In the genomic region with DNA sequence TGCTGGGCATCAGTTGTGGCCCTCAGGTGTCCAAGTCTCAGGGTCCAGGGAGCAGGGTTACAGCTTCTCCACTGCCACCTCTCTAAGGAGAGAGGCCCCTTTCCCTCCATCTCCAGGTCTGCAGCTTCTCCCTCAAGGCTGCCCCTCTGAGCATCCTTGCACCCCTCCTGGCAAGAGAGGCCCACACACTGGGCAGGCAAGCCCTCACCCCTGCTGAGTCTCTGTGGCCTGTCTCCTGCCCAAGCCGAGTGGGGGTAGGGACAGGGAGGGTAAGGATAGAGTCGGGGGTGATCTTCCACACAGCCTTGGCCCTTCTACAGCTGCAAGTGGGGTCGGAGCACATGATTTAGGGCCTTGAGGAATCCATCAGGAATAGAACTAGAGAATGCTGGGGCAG, we compare ENCODE assay signal across 19 cellular contexts.
A peak's percentile ranks its signal among the peaks of the same experiment; 100 is the strongest.
DNase-seq lines count a peak whose midpoint lies in the region; ATAC-seq, FAIRE-seq and TF ChIP-seq lines count a peak whose summit lies in the region.
"Had no signal": no experiment of that assay in that cellular context is flagged by ENCODE, and none has a peak within 500 bp of the region (broad histone marks: within the 10 kb centered on the region; RNA-seq: fewer than 3 reads in every experiment).

No MANE protein-coding gene starts in this region.

- in situ Hi-C loops in HepG2 (cut with HindIII; ENCODE audit: extremely low pct_ligation_motif_present, low pct_unique_long_range_greater_than_20kb) = loop anchor here (10.0 to 25.0 kb wide), 2 partner anchors 913 to 1730 kb away; no protein-coding TSS in a partner anchor

- ATAC-seq in HepG2 (no peak), right lobe of liver (no peak), foreskin keratinocyte (peak; percentile 3)
- no peak for ATAC-seq in activated CD4-positive, CD25-positive, alpha-beta regulatory T cell treated with anti-CD3 and anti-CD28 coated beads, Interleukin-2, amount 50 U/mL, for 24 hours

- no peak for TF ChIP-seq EP300 in HepG2 (IDR thresholded peaks at IDR 0.05; ENCODE audit: low read depth in 2 of 2, low read length in 2 of 2)
- TF ChIP-seq EP300 in HepG2 (CRISPR knock-in tag; IDR thresholded peaks at IDR 0.05; ENCODE audit: borderline replicate concordance) = no peak

- H3K36me3 ChIP-seq in HepG2 (replicated peaks in 1 of 2; ENCODE audit: control insufficient read depth in 1 of 2, insufficient read depth in 2 of 2, low read length in 2 of 2) (no peaks in the 10 kb centered on the region), right lobe of liver (no peaks in the 10 kb centered on the region), rectal smooth muscle tissue (ENCODE audit: control insufficient read depth, insufficient read depth, low read length) (no peaks in the 10 kb centered on the region), vagina (no peaks in the 10 kb centered on the region)
- H3K36me3 ChIP-seq: brain microvascular endothelial cell had no signal

- no peaks in the 10 kb centered on the region for H4K20me1 ChIP-seq in HepG2 (ENCODE audit: insufficient read depth, low read length)

- no TSS peak for BruUV-seq in HepG2 (replicated peaks; lab: Mats Ljungman, UMichigan)

- CTCF ChIA-PET in HepG2 (lab: Yijun Ruan, JAX; ENCODE audit: low intra/inter-chr PET ratio, low total read pairs) = no interaction called here

- H3K27ac ChIP-seq in HepG2 (ENCODE audit: extremely low read length, insufficient read depth, low read length) (no peak overlapping the region), right lobe of liver (no peak overlapping the region), foreskin keratinocyte (no peak overlapping the region), rectal smooth muscle tissue (ENCODE audit: low read depth, low read length) (peak overlapping the region; percentile 18), vagina (peak overlapping the region; percentile 83)
- H3K27ac ChIP-seq: brain microvascular endothelial cell, psoas muscle had no signal

- H3K9me3 ChIP-seq in HepG2 (ENCODE audit: low read length) (no peaks in the 10 kb centered on the region), right lobe of liver (no peaks in the 10 kb centered on the region), vagina (no peaks in the 10 kb centered on the region)
- H3K9me3 ChIP-seq: psoas muscle had no signal

- TF ChIP-seq RAD21 in HepG2 (CRISPR knock-in tag; IDR thresholded peaks at IDR 0.05) = no peak

- no peak overlapping the region for H2AFZ ChIP-seq in HepG2 (ENCODE audit: low read length)

- POLR2A ChIA-PET in HepG2 (lab: Yijun Ruan, JAX) = interaction anchor here (1.6 kb wide), 1 partner anchor 128 kb away, joined by 4 read pairs; a partner anchor contains a TSS

- TF ChIP-seq CTCF in HepG2 (CRISPR knock-in tag; IDR thresholded peaks at IDR 0.05) (no peak), right lobe of liver (IDR thresholded peaks at IDR 0.05) (no peak), foreskin keratinocyte (conservative IDR thresholded peaks at IDR 0.05) (no peak), vagina (IDR thresholded peaks at IDR 0.05) (no peak)

- H3K4me1 ChIP-seq in HepG2 (ENCODE audit: insufficient read depth, low read length) (peaks cover 6% of the 10 kb centered on the region), right lobe of liver (no peaks in the 10 kb centered on the region), foreskin keratinocyte (no peaks in the 10 kb centered on the region), rectal smooth muscle tissue (ENCODE audit: control insufficient read depth, insufficient read depth, low read length) (no peaks in the 10 kb centered on the region), vagina (peaks cover 24% of the 10 kb centered on the region)
- H3K4me1 ChIP-seq: psoas muscle had no signal

- H3K4me3 ChIP-seq in HepG2 (replicated peaks in 1 of 3; ENCODE audit: insufficient read depth in 1 of 3, low read depth in 2 of 3, low read length in 3 of 3) = no peak overlapping the region
- no peak overlapping the region for H3K4me3 ChIP-seq in right lobe of liver
- H3K4me3 ChIP-seq in rectal smooth muscle tissue (ENCODE audit: low read length) = no peak overlapping the region
- no peak overlapping the region for H3K4me3 ChIP-seq in vagina
- H3K4me3 ChIP-seq: psoas muscle had no signal

- intact Hi-C loops in HepG2 (cut with micrococcal nuclease; ENCODE audit: unreplicated experiment) = no loop called here
- intact Hi-C loops in right lobe of liver (cut with DNase I) = no loop called here
- intact Hi-C loops in vagina (cut with DNase I) = no loop called here

- H3K27me3 ChIP-seq in HepG2 (ENCODE audit: control insufficient read depth in 1 of 2, insufficient read depth in 2 of 2, low read length in 2 of 2) (peaks cover 0 to 7% of the 10 kb centered on the region in 2 experiments; a peak in 2 of 5 replicates), right lobe of liver (no peaks in the 10 kb centered on the region), foreskin keratinocyte (no peaks in the 10 kb centered on the region), rectal smooth muscle tissue (ENCODE audit: control insufficient read depth, insufficient read depth, low read length) (no peaks in the 10 kb centered on the region), vagina (no peaks in the 10 kb centered on the region)
- H3K27me3 ChIP-seq: brain microvascular endothelial cell had no signal

- DNase-seq in HepG2 (ENCODE audit: low spot score) (no peak), right lobe of liver (no peak), foreskin keratinocyte (no peak), vagina (ENCODE audit: extremely low spot score in 2 of 2) (no peak), RPMI8226 (no peak), GM19238 (ENCODE audit: insufficient read length, low spot score) (no peak)
- DNase-seq: activated B cell treated with CpG ODN at 0.5 μM for 24 hours; activated naive CD4-positive, alpha-beta T cell treated with anti-CD3 and anti-CD28 coated beads for 36 hours; CD8-positive, alpha-beta memory T cell; GF-D8; KBM-7; naive B cell; NCI-H1092; NCI-H2171; NCI-H774 had no signal

- H3K79me2 ChIP-seq in HepG2 (ENCODE audit: insufficient read depth, low read length) = no peaks in the 10 kb centered on the region

- 11% methylated on average over 3 of the region's 3 CpGs for WGBS in HepG2 (ENCODE audit: low lambda C conversion rate)
- WGBS in right lobe of liver (ENCODE audit: insufficient coverage, low coverage, low lambda C conversion rate, missing lambda C conversion rate) = 80% methylated on average over 2 of the region's 3 CpGs

- TF ChIP-seq POLR2A in HepG2 (IDR thresholded peaks at IDR 0.05; ENCODE audit: insufficient read depth in 1 of 2, low read depth in 2 of 2, low read length in 2 of 2) (no peak), right lobe of liver (IDR thresholded peaks at IDR 0.05) (no peak), vagina (IDR thresholded peaks at IDR 0.05) (no peak)

- no peak overlapping the region for H3K4me2 ChIP-seq in HepG2 (ENCODE audit: low read depth, low read length)

- no peak for FAIRE-seq in HepG2 (lab: Jason Lieb, UNC)

- H3K9ac ChIP-seq in HepG2 (ENCODE audit: insufficient read depth, low read depth, low read length) = no peak overlapping the region
- H3K9ac ChIP-seq in rectal smooth muscle tissue (ENCODE audit: low read length) = no peak overlapping the region

TF ChIP-seq in HepG2, 621 proteins besides CTCF, POLR2A, EP300 and RAD21:
- TF ChIP-seq BCL6 (CRISPR knock-in tag; IDR thresholded peaks at IDR 0.05) (no peak), ZNF768 (CRISPR knock-in tag; IDR thresholded peaks at IDR 0.05) (0 out of 2 replicates have a peak, but pooled peaks have one; percentile 47)
TF ChIP-seq in HepG2: peak in this region for 1.

Comparison
In these comparisons a context has a peak if more than half of its experiments do, and no peak if none do; other contexts are left out.
1. H3K27ac ChIP-seq: peak in rectal smooth muscle tissue (single experiment) and vagina (single experiment); none in HepG2 (single experiment), right lobe of liver (0 of 3) and foreskin keratinocyte (single experiment).